In genomic region chr3:46664971-46665762, GRCh38 we compare ENCODE assay signal across 22 cellular contexts. TPM values are rescaled to one million over a fixed set of nuclear protein-coding genes. Genes with fewer than 3 reads are reported as not detected.
DNase-seq lines count a peak whose midpoint lies in the region; ATAC-seq, FAIRE-seq and TF ChIP-seq lines count a peak whose summit lies in the region.
"Had no signal": no experiment of that assay in that cellular context is flagged by ENCODE, and none has a peak within 500 bp of the region (broad histone marks: within the 10 kb centered on the region; RNA-seq: fewer than 3 reads in every experiment).

No MANE protein-coding gene starts in this region.

- peaks cover 5 to 7% of the 10 kb centered on the region in 2 donors for H3K4me1 Mint-ChIP-seq in stimulated activated naive B cell treated with anti-CD40 and anti-IgM and Interleukin-4, amounts not matched to agents 10 μg/mL and 1 μg/mL and 100 μg/mL, for 72 hours
- H3K4me1 Mint-ChIP-seq: activated CD8-positive, alpha-beta memory T cell treated with anti-CD3 and anti-CD28 coated beads, Interleukin-2, amount 10 ng/mL, durations not matched to agents 7 days and 5 days; activated naive CD8-positive, alpha-beta T cell treated with anti-CD3 and anti-CD28 coated beads for 36 hours; CD8-positive, alpha-beta memory T cell had no signal

- peaks cover 23% of the 10 kb centered on the region for H3K4me1 ChIP-seq in IMR-90 (ENCODE audit: control insufficient read depth, insufficient read depth, low read length)
- peaks cover 20 to 31% (median 24%) of the 10 kb centered on the region in 4 experiments for H3K4me1 ChIP-seq in H1 (replicated peaks in 1 of 4; ENCODE audit: control insufficient read depth in 3 of 4, insufficient read depth in 4 of 4, low read length in 3 of 4)
- peaks cover 9% of the 10 kb centered on the region for H3K4me1 ChIP-seq in lower lobe of right lung
- peaks cover 5 to 35% (median 20%) of the 10 kb centered on the region in 4 donors for H3K4me1 ChIP-seq in stomach
- no peaks in the 10 kb centered on the region for H3K4me1 ChIP-seq in small intestine (ENCODE audit: control insufficient read depth in 2 of 2, insufficient read depth in 1 of 2, low read depth in 1 of 2, low read length in 1 of 2)
- H3K4me1 ChIP-seq: testis had no signal

- H4K91ac ChIP-seq in IMR-90 (ENCODE audit: insufficient read depth, low read depth, low read length): no peak overlapping the region
- no peak overlapping the region for H4K91ac ChIP-seq in H1 (replicated peaks; ENCODE audit: insufficient read length, low read length)

- H3K18ac ChIP-seq in IMR-90 (ENCODE audit: low read depth, low read length) (no peak overlapping the region), H1 (ENCODE audit: extremely low read depth, low read length) (no peak overlapping the region)

- no peak for TF ChIP-seq CTCF in IMR-90 (conservative IDR thresholded peaks at IDR 0.05; ENCODE audit: low read depth, low read length)
- TF ChIP-seq CTCF in H1 (IDR thresholded peaks at IDR 0.05; ENCODE audit: control extremely low read depth in 1 of 3, insufficient read depth in 1 of 3, low read depth in 1 of 3, low read length in 3 of 3): no peak
- TF ChIP-seq CTCF in lower lobe of right lung (IDR thresholded peaks at IDR 0.05): no peak
- TF ChIP-seq CTCF in stomach (IDR thresholded peaks at IDR 0.05): no peak

- TF ChIP-seq RAD21 in IMR-90 (IDR thresholded peaks at IDR 0.05; ENCODE audit: low read length) (no peak), H1 (IDR thresholded peaks at IDR 0.05 in 1 of 2, conservative IDR thresholded peaks at IDR 0.05 in 1 of 2; ENCODE audit: low read depth in 2 of 2, low read length in 2 of 2) (no peak)

- no peak for TF ChIP-seq POLR2A in IMR-90 (IDR thresholded peaks at IDR 0.05; ENCODE audit: low read depth, low read length)
- TF ChIP-seq POLR2A in H1 (IDR thresholded peaks at IDR 0.05; ENCODE audit: control extremely low read depth in 1 of 2, low read depth in 2 of 2, low read length in 2 of 2): no peak
- no peak for TF ChIP-seq POLR2A in stomach (IDR thresholded peaks at IDR 0.05)

- H3K4me3 ChIP-seq in IMR-90 (ENCODE audit: insufficient read depth, low read depth, low read length): no peak overlapping the region
- H3K4me3 ChIP-seq in H1 (ENCODE audit: extremely low read depth in 1 of 4, insufficient read depth in 2 of 4, low read depth in 3 of 4, low read length in 4 of 4): no peak overlapping the region
- H3K4me3 ChIP-seq in lower lobe of right lung: no peak overlapping the region
- H3K4me3 ChIP-seq in stomach: no peak overlapping the region
- H3K4me3 ChIP-seq in small intestine (ENCODE audit: low read depth in 1 of 2, low read length in 2 of 2): no peak overlapping the region
- H3K4me3 ChIP-seq: mucosa of descending colon, testis had no signal

- H2BK5ac ChIP-seq in IMR-90 (ENCODE audit: low read depth, low read length, poor library complexity, severe bottlenecking) (no peak overlapping the region), H1 (ENCODE audit: low read depth, low read length) (no peak overlapping the region)

- H2BK120ac ChIP-seq in IMR-90 (ENCODE audit: low read depth, low read length): no peak overlapping the region
- H2BK120ac ChIP-seq in H1 (replicated peaks; ENCODE audit: low read depth, low read length): no peak overlapping the region

- no peak overlapping the region; the same call in 1 of the 2 replicates for H2BK12ac ChIP-seq in H1 (ENCODE audit: low read depth, low read length)

- no peaks in the 10 kb centered on the region for H3K9me3 ChIP-seq in IMR-90 (ENCODE audit: control insufficient read depth, insufficient read depth, low read length)
- H3K9me3 ChIP-seq in H1 (ENCODE audit: insufficient read depth in 2 of 2, low read depth in 1 of 2, low read length in 1 of 2): no peaks in the 10 kb centered on the region
- no peaks in the 10 kb centered on the region for H3K9me3 ChIP-seq in lower lobe of right lung
- no peaks in the 10 kb centered on the region for H3K9me3 ChIP-seq in stomach
- no peaks in the 10 kb centered on the region for H3K9me3 ChIP-seq in small intestine (ENCODE audit: control insufficient read depth, low read depth)
- H3K9me3 ChIP-seq: mucosa of descending colon, testis had no signal

- H3K4me3 Mint-ChIP-seq in stimulated activated naive B cell treated with anti-CD40 and anti-IgM and Interleukin-4, amounts not matched to agents 10 μg/mL and 1 μg/mL and 100 μg/mL, for 72 hours: no peak overlapping the region
- H3K4me3 Mint-ChIP-seq: activated CD8-positive, alpha-beta memory T cell treated with anti-CD3 and anti-CD28 coated beads, Interleukin-2, amount 10 ng/mL, durations not matched to agents 7 days and 5 days; activated naive CD8-positive, alpha-beta T cell treated with anti-CD3 and anti-CD28 coated beads for 36 hours; CD8-positive, alpha-beta memory T cell; neural crest cell had no signal

- DNase-seq in IMR-90: peak; percentile 13
- no peak for DNase-seq in H1 (ENCODE audit: low read depth in 1 of 2, low spot score in 2 of 2)
- peak; percentile 30 for DNase-seq in lower lobe of right lung
- DNase-seq in stomach: peak; percentile 21
- no peak for DNase-seq in small intestine
- DNase-seq in stimulated activated naive B cell treated with anti-CD40 and anti-IgM and Interleukin-4, amounts not matched to agents 10 μg/mL and 1 μg/mL and 100 μg/mL, for 72 hours: no peak
- DNase-seq: activated CD4-positive, alpha-beta T cell treated with anti-CD3 and anti-CD28 coated beads for 4 hours; activated CD8-positive, alpha-beta memory T cell treated with anti-CD3 and anti-CD28 coated beads, Interleukin-2, amount 10 ng/mL, durations not matched to agents 7 days and 5 days; activated naive CD8-positive, alpha-beta T cell treated with anti-CD3 and anti-CD28 coated beads for 36 hours; CD8-positive, alpha-beta memory T cell; GOT3; mucosa of descending colon; NCI-H1105 treated with DMSO at 0.1 percent for 48 hours; NCI-H526; stimulated activated CD4-positive, alpha-beta T cell treated with anti-CD3 and anti-CD28 coated beads, Interleukin-15, amount 100 ng/mL, for 24 hours had no signal

- intact Hi-C loops in IMR-90 (cut with micrococcal nuclease) (no loop called here), lower lobe of right lung (cut with DNase I) (no loop called here), stomach (cut with DNase I; ENCODE audit: low total_unique reads) (no loop called here)

- WGBS in IMR-90 (ENCODE audit: extremely low coverage in 2 of 2, insufficient read length in 1 of 2), 2 experiments: 70% methylated on average over 9 of the region's 23 CpGs; no CpG with 5 or more reads in 1 of the 2 experiments
- WGBS in H1 (ENCODE audit: extremely low coverage in 1 of 2, insufficient coverage in 1 of 2, insufficient read length in 1 of 2, insufficient replicate concordance in 2 of 2, low coverage in 1 of 2, low lambda C conversion rate in 2 of 2, missing lambda C conversion rate in 1 of 2), 2 experiments: 74% methylated on average over 23 of the region's 23 CpGs; no CpG with 5 or more reads in 1 of the 2 experiments
- 72 to 87% (median 81%) methylated on average over 21 to 23 of the region's 23 CpGs for WGBS in stomach, 5 donors
- 71 to 84% (median 79%) methylated on average over 22 to 23 of the region's 23 CpGs for WGBS in small intestine, 3 donors

- no peak overlapping the region for H3K4me2 ChIP-seq in IMR-90 (ENCODE audit: low read depth, low read length)
- no peak overlapping the region for H3K4me2 ChIP-seq in H1 (ENCODE audit: insufficient read depth in 1 of 2, low read depth in 2 of 2, low read length in 2 of 2)

- H3K23ac ChIP-seq in IMR-90 (ENCODE audit: low read depth, low read length) (no peak overlapping the region), H1 (ENCODE audit: insufficient read length) (no peak overlapping the region)

- H3K36me3 ChIP-seq in IMR-90 (ENCODE audit: control insufficient read depth, insufficient read depth, low read length) (no peaks in the 10 kb centered on the region), H1 (ENCODE audit: control insufficient read depth in 2 of 4, insufficient read depth in 4 of 4, low read length in 3 of 4) (no peaks in the 10 kb centered on the region), lower lobe of right lung (no peaks in the 10 kb centered on the region), stomach (no peaks in the 10 kb centered on the region), small intestine (ENCODE audit: control insufficient read depth in 2 of 2, insufficient read depth in 2 of 2, low read length in 2 of 2) (no peaks in the 10 kb centered on the region)

- H4K20me1 ChIP-seq in IMR-90 (ENCODE audit: insufficient read depth, low read length) (no peaks in the 10 kb centered on the region), H1 (replicated peaks in 1 of 2; ENCODE audit: control insufficient read depth in 1 of 2, insufficient read depth in 2 of 2, low read length in 2 of 2) (no peaks in the 10 kb centered on the region)

- no peaks in the 10 kb centered on the region for H3K23me2 ChIP-seq in H1 (ENCODE audit: low read depth, low read length)

- no TSS peak for BruUV-seq in IMR-90 (replicated peaks; lab: Mats Ljungman, UMichigan)

- H2BK15ac ChIP-seq in IMR-90 (ENCODE audit: low read depth, low read length): no peak overlapping the region
- peak overlapping the region; percentile 83; the same call in 1 of the 2 replicates for H2BK15ac ChIP-seq in H1 (ENCODE audit: low read length)

- H3K27ac ChIP-seq in IMR-90 (ENCODE audit: insufficient read depth, low read length) (no peak overlapping the region), H1 (ENCODE audit: low read depth, low read length) (no peak overlapping the region), lower lobe of right lung (no peak overlapping the region), stomach (no peak overlapping the region), small intestine (ENCODE audit: low read depth in 1 of 2, low read length in 1 of 2) (no peak overlapping the region)
- H3K27ac ChIP-seq: testis had no signal

- peak overlapping the region; percentile 15 for H2AK9ac ChIP-seq in IMR-90 (replicated peaks; ENCODE audit: low read depth, low read length, poor library complexity)

- dilution Hi-C loops in IMR-90 (cut with HindIII; ENCODE audit: low sequenced_read_pairs, unreplicated experiment): no loop called here

- in situ Hi-C loops in IMR-90 (cut with MboI; ENCODE audit: low sequenced_read_pairs): no loop called here

- ATAC-seq in IMR-90 (ENCODE audit: low read depth) (no peak), lower lobe of right lung (no peak), HG02623 (IDR thresholded peaks at IDR 0.05; ENCODE audit: unreplicated experiment) (no peak)
- ATAC-seq in stimulated activated naive B cell treated with anti-CD40 and anti-IgM and Interleukin-4, amounts not matched to agents 10 μg/mL and 1 μg/mL and 100 μg/mL, for 72 hours (replicated peaks): no peak
- ATAC-seq: activated CD8-positive, alpha-beta memory T cell treated with anti-CD3 and anti-CD28 coated beads, Interleukin-2, amount 10 ng/mL, durations not matched to agents 7 days and 5 days; left lobe of liver; mucosa of descending colon had no signal

- H3K9me1 ChIP-seq in IMR-90 (ENCODE audit: insufficient read depth, low read length): no peaks in the 10 kb centered on the region; the same call in 1 of the 2 replicates

- no peaks in the 10 kb centered on the region for H3K36me3 Mint-ChIP-seq in stimulated activated naive B cell treated with anti-CD40 and anti-IgM and Interleukin-4, amounts not matched to agents 10 μg/mL and 1 μg/mL and 100 μg/mL, for 72 hours
- H3K36me3 Mint-ChIP-seq: activated CD8-positive, alpha-beta memory T cell treated with anti-CD3 and anti-CD28 coated beads, Interleukin-2, amount 10 ng/mL, durations not matched to agents 7 days and 5 days; activated naive CD8-positive, alpha-beta T cell treated with anti-CD3 and anti-CD28 coated beads for 36 hours; CD8-positive, alpha-beta memory T cell had no signal

- no peak overlapping the region for H4K5ac ChIP-seq in IMR-90 (ENCODE audit: low read depth, low read length)
- no peak overlapping the region for H4K5ac ChIP-seq in H1 (ENCODE audit: insufficient read length, low read depth, low read length)

- no peak overlapping the region for H3K9ac ChIP-seq in IMR-90 (ENCODE audit: low read depth, low read length)
- H3K9ac ChIP-seq in H1 (replicated peaks in 1 of 4; ENCODE audit: extremely low read depth in 1 of 4, low read depth in 3 of 4, low read length in 3 of 4): no peak overlapping the region

- FAIRE-seq in H1 (lab: Jason Lieb, UNC): no peak
- FAIRE-seq in small intestine (lab: Jason Lieb, UNC): no peak
- FAIRE-seq: colon, TTC549 had no signal

- no peaks in the 10 kb centered on the region for H3K79me1 ChIP-seq in IMR-90 (ENCODE audit: low read depth in 1 of 2, low read length in 2 of 2)
- no peaks in the 10 kb centered on the region for H3K79me1 ChIP-seq in H1 (ENCODE audit: low read depth, low read length)

- H3K14ac ChIP-seq in IMR-90 (replicated peaks; ENCODE audit: low read depth, low read length) (no peak overlapping the region), H1 (ENCODE audit: insufficient read length) (no peak overlapping the region)

- 0 out of 2 replicates have a peak overlapping the region, but pooled peaks have one; percentile 44 for H2AK5ac ChIP-seq in IMR-90 (ENCODE audit: low read depth, low read length)
- no peak overlapping the region for H2AK5ac ChIP-seq in H1 (ENCODE audit: low read depth, low read length)

- H3K27me3 Mint-ChIP-seq in stimulated activated naive B cell treated with anti-CD40 and anti-IgM and Interleukin-4, amounts not matched to agents 10 μg/mL and 1 μg/mL and 100 μg/mL, for 72 hours: peaks cover 9 to 11% of the 10 kb centered on the region in 2 donors
- H3K27me3 Mint-ChIP-seq: activated naive CD8-positive, alpha-beta T cell treated with anti-CD3 and anti-CD28 coated beads for 36 hours had no signal

- H2BK20ac ChIP-seq in IMR-90 (ENCODE audit: low read depth, low read length): 0 out of 2 replicates have a peak overlapping the region, but pooled peaks have one; percentile 4
- no peak overlapping the region for H2BK20ac ChIP-seq in H1 (ENCODE audit: low read length)

- no peaks in the 10 kb centered on the region for H3K9me3 Mint-ChIP-seq in stimulated activated naive B cell treated with anti-CD40 and anti-IgM and Interleukin-4, amounts not matched to agents 10 μg/mL and 1 μg/mL and 100 μg/mL, for 72 hours
- H3K9me3 Mint-ChIP-seq: activated naive CD8-positive, alpha-beta T cell treated with anti-CD3 and anti-CD28 coated beads for 36 hours; neural crest cell had no signal

- no peak for TF ChIP-seq EP300 in H1 (IDR thresholded peaks at IDR 0.05; ENCODE audit: borderline replicate concordance in 1 of 2, low read depth in 2 of 2, low read length in 2 of 2)
- no peak for TF ChIP-seq EP300 in stomach (IDR thresholded peaks at IDR 0.05)

- CTCF ChIA-PET in IMR-90 (lab: Yijun Ruan, JAX): interaction anchor here (0.5 to 2.4 kb wide), 2 partner anchors 176 to 222 kb away, joined by 3 to 14 read pairs; no protein-coding TSS in a partner anchor
- CTCF ChIA-PET in H1 (lab: Charles Lee; ENCODE audit: partially characterized antibody): interaction anchor here (0.6 to 5.7 kb wide), 16 partner anchors 9 to 333 kb away, joined by 3 to 41 read pairs (median 6); partner anchors contain the start of gene MYL3

- no peaks in the 10 kb centered on the region for H3K79me2 ChIP-seq in H1 (ENCODE audit: control insufficient read depth in 1 of 2, insufficient read depth in 2 of 2, low read length in 2 of 2)

- H3K27me3 ChIP-seq in IMR-90 (ENCODE audit: control insufficient read depth, insufficient read depth, low read length) (peaks cover 3% of the 10 kb centered on the region; the same call in 1 of the 2 replicates), H1 (replicated peaks in 1 of 4; ENCODE audit: control insufficient read depth in 3 of 4, extremely low read depth in 1 of 4, insufficient read depth in 3 of 4, low read length in 3 of 4) (no peaks in the 10 kb centered on the region; a peak in 1 of 7 replicates), lower lobe of right lung (ENCODE audit: low read depth) (no peaks in the 10 kb centered on the region), stomach (no peaks in the 10 kb centered on the region), small intestine (ENCODE audit: control insufficient read depth in 2 of 2, insufficient read depth in 2 of 2, low read length in 2 of 2) (no peaks in the 10 kb centered on the region)
- H3K27me3 ChIP-seq: testis had no signal

- POLR2A ChIA-PET in IMR-90 (lab: Charles Lee; ENCODE audit: unreplicated experiment): no interaction called here
- POLR2A ChIA-PET in H1 (lab: Charles Lee; ENCODE audit: partially characterized antibody): interaction anchor here (1.2 kb wide), 2 partner anchors 30 to 35 kb away, joined by 3 read pairs; no protein-coding TSS in a partner anchor

- H3K4ac ChIP-seq in IMR-90 (ENCODE audit: low read depth, low read length): no peak overlapping the region
- no peak overlapping the region for H3K4ac ChIP-seq in H1 (replicated peaks; ENCODE audit: insufficient read length, low read depth, low read length)

- H3K56ac ChIP-seq in IMR-90 (ENCODE audit: extremely low read depth, insufficient read depth, low read length) (no peak overlapping the region), H1 (replicated peaks; ENCODE audit: insufficient read length, low read depth, low read length) (no peak overlapping the region)

- H2AFZ ChIP-seq in IMR-90 (replicated peaks; ENCODE audit: low read length, poor library complexity) (no peak overlapping the region), H1 (ENCODE audit: low read length) (no peak overlapping the region)

- H4K8ac ChIP-seq in IMR-90 (ENCODE audit: low read depth in 2 of 2, low read length in 2 of 2) (no peak overlapping the region), H1 (ENCODE audit: extremely low read depth, insufficient read depth, low read length) (no peak overlapping the region)

- no peak overlapping the region for H3K27ac Mint-ChIP-seq in stimulated activated naive B cell treated with anti-CD40 and anti-IgM and Interleukin-4, amounts not matched to agents 10 μg/mL and 1 μg/mL and 100 μg/mL, for 72 hours
- H3K27ac Mint-ChIP-seq: activated CD8-positive, alpha-beta memory T cell treated with anti-CD3 and anti-CD28 coated beads, Interleukin-2, amount 10 ng/mL, durations not matched to agents 7 days and 5 days; activated naive CD8-positive, alpha-beta T cell treated with anti-CD3 and anti-CD28 coated beads for 36 hours; CD8-positive, alpha-beta memory T cell had no signal

RNA-seq across cellular contexts. Expression of gene ALS2CL, which starts 28.3 kb away (rescaled TPM):
- total RNA-seq in IMR-90 (2012; rRNA removed): 1.4 and 2.2 TPM in 2 replicates
- polyA plus RNA-seq in IMR-90 (2012; rRNA removed): 4.6 and 4.8 TPM in 2 replicates
- 0.56 and 1.5 TPM in 2 replicates for polyA plus RNA-seq in IMR-90 (2012; cell fraction: cytosol; rRNA removed)
- 25.7 and 43.0 TPM in 2 replicates for polyA plus RNA-seq in IMR-90 (2012; cell fraction: nucleus; rRNA removed; ENCODE audit: low replicate concordance)
- 4.3 and 4.8 TPM in 2 replicates for total RNA-seq in H1 (2021; fragmentation: NEBNext Ultra II Directional; extraction: Animal tissue kit (Norgen Biotek cat#: 25700))
- polyA plus RNA-seq in H1 (2011; rRNA removed): 5.4 and 7.5 TPM in 2 replicates
- polyA plus RNA-seq in H1 (2011; cell fraction: cytosol; rRNA removed): 10.1 TPM
- polyA plus RNA-seq in H1 (2011; cell fraction: nucleus; rRNA removed): 65.0 TPM
- polyA plus RNA-seq in H1 (2012, experiment 1 of 2): 8.7 to 10.9 TPM (median 9.6 TPM) in 4 replicates
- polyA plus RNA-seq in H1 (2012, experiment 2 of 2): 4.1 TPM
- polyA plus RNA-seq in H1 (2013, experiment 1 of 2): 2.3 TPM
- polyA plus RNA-seq in H1 (2013, experiment 2 of 2): 2.0 TPM
- 4.5 and 6.8 TPM in 2 replicates for polyA minus RNA-seq in H1 (2011; rRNA and poly(A)+ RNA removed)
- 4.6 TPM for polyA minus RNA-seq in H1 (2011; cell fraction: cytosol; rRNA and poly(A)+ RNA removed)
- polyA minus RNA-seq in H1 (2011; cell fraction: nucleus; rRNA and poly(A)+ RNA removed): 13.9 TPM
- 59.7 TPM for total RNA-seq in lower lobe of right lung
- total RNA-seq in stomach: 100 to 1,000 TPM in 1 of 5 donors, 10 to 100 TPM in 4; 10.8 to 107 (median 50.0) TPM
- polyA plus RNA-seq in stomach: 100 to 1,000 TPM in 1 of 3 donors, 1 to 10 TPM in 2; 5.3 to 103 (median 9.3) TPM
- polyA plus RNA-seq in small intestine: 10 to 100 TPM; 11.8 to 100.0 (median 58.6) TPM

RNA-seq across cellular contexts. Expression of gene TMIE, which starts 36.0 kb away (rescaled TPM):
- total RNA-seq in IMR-90 (2012; rRNA removed): not detected in 2 replicates
- 0.10 and 0.12 TPM in 2 replicates for polyA plus RNA-seq in IMR-90 (2012; rRNA removed)
- polyA plus RNA-seq in IMR-90 (2012; cell fraction: cytosol; rRNA removed): 0.11 TPM in 1 of 2 replicates, not detected in the other
- polyA plus RNA-seq in IMR-90 (2012; cell fraction: nucleus; rRNA removed; ENCODE audit: low replicate concordance): 0.08 TPM in 2 replicates
- 0.67 and 0.90 TPM in 2 replicates for total RNA-seq in H1 (2021; fragmentation: NEBNext Ultra II Directional; extraction: Animal tissue kit (Norgen Biotek cat#: 25700))
- 0.45 and 0.64 TPM in 2 replicates for polyA plus RNA-seq in H1 (2011; rRNA removed)
- polyA plus RNA-seq in H1 (2011; cell fraction: cytosol; rRNA removed): 1.0 TPM
- 0.87 TPM for polyA plus RNA-seq in H1 (2011; cell fraction: nucleus; rRNA removed)
- polyA plus RNA-seq in H1 (2012, experiment 1 of 2): 0.28 to 1.0 TPM (median 0.62 TPM) in 4 replicates
- polyA plus RNA-seq in H1 (2012, experiment 2 of 2): 0.56 TPM
- 0.22 TPM for polyA plus RNA-seq in H1 (2013, experiment 1 of 2)
- 0.35 TPM for polyA plus RNA-seq in H1 (2013, experiment 2 of 2)
- 0.49 and 0.88 TPM in 2 replicates for polyA minus RNA-seq in H1 (2011; rRNA and poly(A)+ RNA removed)
- polyA minus RNA-seq in H1 (2011; cell fraction: cytosol; rRNA and poly(A)+ RNA removed): not detected
- 1.3 TPM for polyA minus RNA-seq in H1 (2011; cell fraction: nucleus; rRNA and poly(A)+ RNA removed)
- 1.0 TPM for total RNA-seq in lower lobe of right lung
- total RNA-seq in stomach: under 1 TPM in 1 of 5 donors, not detected in 4; 0.55 TPM
- polyA plus RNA-seq in stomach: 1 to 10 TPM in 1 of 3 donors, under 1 TPM in 1, not detected in 1; 0.46 to 1.0 TPM
- polyA plus RNA-seq in small intestine: under 1 TPM in 1 of 3 donors, not detected in 2; 0.70 TPM
- total RNA-seq: activated CD8-positive, alpha-beta memory T cell treated with anti-CD3 and anti-CD28 coated beads, Interleukin-2, amount 10 ng/mL, durations not matched to agents 7 days and 5 days; neural crest cell had no signal

RNA-seq across cellular contexts. Expression of gene PRSS50, which starts 52.5 kb away (rescaled TPM):
- total RNA-seq in IMR-90 (2012; rRNA removed): not detected in 2 replicates
- not detected in 2 replicates for polyA plus RNA-seq in IMR-90 (2012; rRNA removed)
- not detected in 2 replicates for polyA plus RNA-seq in IMR-90 (2012; cell fraction: cytosol; rRNA removed)
- polyA plus RNA-seq in IMR-90 (2012; cell fraction: nucleus; rRNA removed; ENCODE audit: low replicate concordance): 0.09 TPM in 1 of 2 replicates, not detected in the other
- total RNA-seq in H1 (2021; fragmentation: NEBNext Ultra II Directional; extraction: Animal tissue kit (Norgen Biotek cat#: 25700)): 0.47 and 0.73 TPM in 2 replicates
- 0.71 and 1.1 TPM in 2 replicates for polyA plus RNA-seq in H1 (2011; rRNA removed)
- polyA plus RNA-seq in H1 (2011; cell fraction: cytosol; rRNA removed): 1.3 TPM
- polyA plus RNA-seq in H1 (2011; cell fraction: nucleus; rRNA removed): 6.9 TPM
- 0.40 to 1.3 TPM (median 0.71 TPM) in 4 replicates for polyA plus RNA-seq in H1 (2012, experiment 1 of 2)
- polyA plus RNA-seq in H1 (2012, experiment 2 of 2): 0.16 TPM
- polyA plus RNA-seq in H1 (2013, experiment 1 of 2): 0.34 TPM
- 0.37 TPM for polyA plus RNA-seq in H1 (2013, experiment 2 of 2)
- polyA minus RNA-seq in H1 (2011; rRNA and poly(A)+ RNA removed): 0.32 TPM in 1 of 2 replicates, not detected in the other
- polyA minus RNA-seq in H1 (2011; cell fraction: cytosol; rRNA and poly(A)+ RNA removed): not detected
- 1.7 TPM for polyA minus RNA-seq in H1 (2011; cell fraction: nucleus; rRNA and poly(A)+ RNA removed)
- total RNA-seq in lower lobe of right lung: 0.41 TPM
- under 1 TPM in 1 of 5 donors, not detected in 4; under 0.01 TPM for total RNA-seq in stomach
- polyA plus RNA-seq in stomach: under 1 TPM in 1 of 3 donors, not detected in 2; 0.10 TPM
- polyA plus RNA-seq in small intestine: under 1 TPM in 1 of 3 donors, not detected in 2; 0.01 TPM
- total RNA-seq: activated CD8-positive, alpha-beta memory T cell treated with anti-CD3 and anti-CD28 coated beads, Interleukin-2, amount 10 ng/mL, durations not matched to agents 7 days and 5 days; activated naive CD8-positive, alpha-beta T cell treated with anti-CD3 and anti-CD28 coated beads for 36 hours; CD8-positive, alpha-beta memory T cell; renal cortical epithelial cell had no signal

RNA-seq across cellular contexts. Expression of gene FAM240A, which starts 52.8 kb away (rescaled TPM):
- not detected in 2 replicates for total RNA-seq in IMR-90 (2012; rRNA removed)
- polyA plus RNA-seq in IMR-90 (2012; rRNA removed): not detected in 2 replicates
- not detected in 2 replicates for polyA plus RNA-seq in IMR-90 (2012; cell fraction: cytosol; rRNA removed)
- polyA plus RNA-seq in IMR-90 (2012; cell fraction: nucleus; rRNA removed; ENCODE audit: low replicate concordance): not detected in 2 replicates
- total RNA-seq in H1 (2021; fragmentation: NEBNext Ultra II Directional; extraction: Animal tissue kit (Norgen Biotek cat#: 25700)): 0.17 TPM in 1 of 2 replicates, not detected in the other
- polyA plus RNA-seq in H1 (2011; rRNA removed): 0.06 and 0.08 TPM in 2 replicates
- polyA plus RNA-seq in H1 (2011; cell fraction: cytosol; rRNA removed): 0.12 TPM
- not detected for polyA plus RNA-seq in H1 (2011; cell fraction: nucleus; rRNA removed)
- polyA plus RNA-seq in H1 (2012, experiment 1 of 2): 0.16 to 0.32 TPM (median 0.16 TPM) in 3 of 4 replicates, not detected in the other
- not detected for polyA plus RNA-seq in H1 (2012, experiment 2 of 2)
- polyA plus RNA-seq in H1 (2013, experiment 1 of 2): 0.08 TPM
- polyA plus RNA-seq in H1 (2013, experiment 2 of 2): 0.11 TPM
- polyA minus RNA-seq in H1 (2011; rRNA and poly(A)+ RNA removed): not detected in 2 replicates
- not detected for polyA minus RNA-seq in H1 (2011; cell fraction: cytosol; rRNA and poly(A)+ RNA removed)
- polyA minus RNA-seq in H1 (2011; cell fraction: nucleus; rRNA and poly(A)+ RNA removed): not detected
- not detected for total RNA-seq in lower lobe of right lung
- total RNA-seq in stomach: not detected
- polyA plus RNA-seq in stomach: not detected
- not detected for polyA plus RNA-seq in small intestine
- total RNA-seq: activated CD8-positive, alpha-beta memory T cell treated with anti-CD3 and anti-CD28 coated beads, Interleukin-2, amount 10 ng/mL, durations not matched to agents 7 days and 5 days; activated naive CD8-positive, alpha-beta T cell treated with anti-CD3 and anti-CD28 coated beads for 36 hours; CD8-positive, alpha-beta memory T cell; left lobe of liver; mucosa of descending colon; neural crest cell; renal cortical epithelial cell; testis had no signal
- polyA plus RNA-seq: CD8-positive, alpha-beta memory T cell had no signal

Comparison
In these comparisons a context has a peak if more than half of its experiments do, and no peak if none do; other contexts are left out.
1. DNase-seq: peak in IMR-90 (single experiment), lower lobe of right lung (single experiment) and stomach (single experiment); none in H1 (0 of 2), small intestine (single experiment) and stimulated activated naive B cell treated with anti-CD40 and anti-IgM and Interleukin-4, amounts not matched to agents 10 μg/mL and 1 μg/mL and 100 μg/mL, for 72 hours (single experiment).